In the genomic region with DNA sequence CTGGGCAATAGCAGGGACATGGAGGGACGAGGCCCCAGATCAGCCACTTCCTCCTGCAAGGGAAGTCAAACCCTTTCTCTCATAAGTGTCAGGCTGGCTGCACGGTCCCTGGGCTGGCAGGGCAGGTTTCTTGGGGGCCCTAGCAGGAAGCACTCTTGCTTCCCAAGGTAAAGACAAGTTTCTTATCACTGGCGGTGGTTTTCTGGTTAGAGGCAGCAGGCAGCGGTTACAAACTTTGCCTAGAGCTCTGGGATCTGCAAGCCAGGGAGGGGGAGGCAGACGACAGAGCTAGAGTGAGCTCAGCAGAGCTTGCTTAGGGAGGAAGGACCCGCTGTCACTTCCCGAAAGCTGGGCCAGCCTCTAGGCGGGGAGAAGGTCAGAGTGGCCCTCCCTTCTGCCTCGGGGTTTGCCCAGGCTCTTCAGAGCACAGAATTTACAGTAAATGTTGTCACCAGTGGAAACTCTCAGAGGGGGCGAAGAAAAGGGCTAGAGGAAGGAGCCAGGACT, we compare ENCODE assay signal across 1 cellular context.
TF ChIP-seq lines count a peak whose summit lies in the region.

No MANE protein-coding gene starts in this region.

TF ChIP-seq in A549, 52 proteins besides CTCF, POLR2A, EP300 and RAD21 (continued from another document):
- TF ChIP-seq, protein P1, sequence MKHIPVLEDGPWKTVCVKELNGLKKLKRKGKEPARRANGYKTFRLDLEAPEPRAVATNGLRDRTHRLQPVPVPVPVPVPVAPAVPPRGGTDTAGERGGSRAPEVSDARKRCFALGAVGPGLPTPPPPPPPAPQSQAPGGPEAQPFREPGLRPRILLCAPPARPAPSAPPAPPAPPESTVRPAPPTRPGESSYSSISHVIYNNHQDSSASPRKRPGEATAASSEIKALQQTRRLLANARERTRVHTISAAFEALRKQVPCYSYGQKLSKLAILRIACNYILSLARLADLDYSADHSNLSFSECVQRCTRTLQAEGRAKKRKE (CRISPR knock-in tag; IDR thresholded peaks at IDR 0.05; ENCODE audit: low read depth): no peak
- TF ChIP-seq ZFP36 (IDR thresholded peaks at IDR 0.05; ENCODE audit: borderline replicate concordance, partially characterized antibody): no peak
- no peak for TF ChIP-seq TFCP2L1 (CRISPR knock-in tag; IDR thresholded peaks at IDR 0.05)
